ENCODE assay signal across 9 cellular contexts in genomic region chr16:23863511-23864422, GRCh38. TPM values are rescaled to one million over a fixed set of nuclear protein-coding genes. Genes with fewer than 3 reads are reported as not detected.
DNase-seq lines count a peak whose midpoint lies in the region; ATAC-seq and TF ChIP-seq lines count a peak whose summit lies in the region.
"Had no signal": no experiment of that assay in that cellular context is flagged by ENCODE, and none has a peak within 500 bp of the region (broad histone marks: within the 10 kb centered on the region; RNA-seq: fewer than 3 reads in every experiment).

No MANE protein-coding gene starts in this region.

- peaks cover 79% of the 10 kb centered on the region for H3K4me1 Mint-ChIP-seq in activated naive CD8-positive, alpha-beta T cell treated with anti-CD3 and anti-CD28 coated beads for 36 hours

- H3K4me1 ChIP-seq in thoracic aorta (ENCODE audit: control insufficient read depth in 1 of 2, low read depth in 2 of 2): no peaks in the 10 kb centered on the region

- TF ChIP-seq CTCF in thoracic aorta (IDR thresholded peaks at IDR 0.05): no peak

- no peaks in the 10 kb centered on the region for H3K27me3 ChIP-seq in thoracic aorta (replicated peaks; ENCODE audit: insufficient read depth)

- no peaks in the 10 kb centered on the region for H3K9me3 ChIP-seq in thoracic aorta

- peak overlapping the region; percentile 56 for H3K4me3 ChIP-seq in thoracic aorta

- no peaks in the 10 kb centered on the region for H3K36me3 ChIP-seq in thoracic aorta

- peaks cover 20% of the 10 kb centered on the region for H3K36me3 Mint-ChIP-seq in activated naive CD8-positive, alpha-beta T cell treated with anti-CD3 and anti-CD28 coated beads for 36 hours

- in situ Hi-C loops in G401 (cut with HindIII; ENCODE audit: low sequenced_read_pairs): no loop called here

- H3K9me3 Mint-ChIP-seq in activated naive CD8-positive, alpha-beta T cell treated with anti-CD3 and anti-CD28 coated beads for 36 hours: peaks cover 2% of the 10 kb centered on the region

- DNase-seq in Daoy (ENCODE audit: low read depth) (peak; percentile 17), thoracic aorta (ENCODE audit: low spot score) (no peak), kidney tubule cell (ENCODE audit: low spot score) (no peak), G401 (ENCODE audit: low spot score) (no peak)
- DNase-seq in activated naive CD8-positive, alpha-beta T cell treated with anti-CD3 and anti-CD28 coated beads for 36 hours: peak; percentile 27
- DNase-seq in stimulated activated CD4-positive, alpha-beta T cell treated with anti-CD3 and anti-CD28 coated beads, Interleukin-2, amount 100 ng/mL, for 48 hours: no peak

- H3K27ac ChIP-seq in thoracic aorta: no peak overlapping the region

- H3K4me3 Mint-ChIP-seq in activated naive CD8-positive, alpha-beta T cell treated with anti-CD3 and anti-CD28 coated beads for 36 hours: peak overlapping the region; percentile 75

- H3K27ac Mint-ChIP-seq in activated naive CD8-positive, alpha-beta T cell treated with anti-CD3 and anti-CD28 coated beads for 36 hours: peak overlapping the region; percentile 90

- H3K27me3 Mint-ChIP-seq in activated naive CD8-positive, alpha-beta T cell treated with anti-CD3 and anti-CD28 coated beads for 36 hours: no peaks in the 10 kb centered on the region

- ATAC-seq in GM19463 (IDR thresholded peaks at IDR 0.05; ENCODE audit: unreplicated experiment): peak; percentile 69
- peak; percentile 56 for ATAC-seq in HG03469 (IDR thresholded peaks at IDR 0.05; ENCODE audit: unreplicated experiment)
- no peak for ATAC-seq in thoracic aorta (ENCODE audit: insufficient number of reproducible peaks, low FRiP score, low read depth)

RNA-seq across cellular contexts. Expression of gene PRKCB, which starts 28.0 kb away (rescaled TPM):
- 2.2 and 3.6 TPM in 2 replicates for total RNA-seq in Daoy (2014; rRNA removed; shearing (Covaris generic))
- 10 to 100 TPM; 75.8 to 82.6 TPM for total RNA-seq in activated naive CD8-positive, alpha-beta T cell treated with anti-CD3 and anti-CD28 coated beads for 36 hours
- total RNA-seq in thoracic aorta: 1 to 10 TPM; 3.4 to 7.5 TPM
- not detected in 2 replicates for total RNA-seq in G401 (2014; rRNA removed; shearing (Covaris generic))
- total RNA-seq: bronchial epithelial cell had no signal

Comparison
In these comparisons a context has a peak if more than half of its experiments do, and no peak if none do; other contexts are left out.
1. DNase-seq: peak in Daoy (single experiment) and activated naive CD8-positive, alpha-beta T cell treated with anti-CD3 and anti-CD28 coated beads for 36 hours (single experiment); none in thoracic aorta (single experiment), kidney tubule cell (single experiment), stimulated activated CD4-positive, alpha-beta T cell treated with anti-CD3 and anti-CD28 coated beads, Interleukin-2, amount 100 ng/mL, for 48 hours (0 of 2) and G401 (single experiment).
2. RNA of gene PRKCB, which starts 28.0 kb away (total RNA-seq): 75.8 to 82.6 TPM in activated naive CD8-positive, alpha-beta T cell treated with anti-CD3 and anti-CD28 coated beads for 36 hours; 3.4 to 7.5 TPM in thoracic aorta, 2.2 to 3.6 TPM in Daoy and not detected in G401; every median in the first group is over 4 times any median in the second.